ENCODE assay signal across 13 cellular contexts in genomic region chr7:76356115-76356514, GRCh38. TPM values are rescaled to one million over a fixed set of nuclear protein-coding genes. Genes with fewer than 3 reads are reported as not detected.
A peak's percentile ranks its signal among the peaks of the same experiment; 100 is the strongest.
DNase-seq lines count a peak whose midpoint lies in the region; ATAC-seq, FAIRE-seq and TF ChIP-seq lines count a peak whose summit lies in the region.
"Had no signal": no experiment of that assay in that cellular context is flagged by ENCODE, and none has a peak within 500 bp of the region (broad histone marks: within the 10 kb centered on the region; RNA-seq: fewer than 3 reads in every experiment).

No MANE protein-coding gene starts in this region.

- CTCF ChIA-PET in A549 (lab: Yijun Ruan, JAX): interaction anchor here (1.4 to 1.8 kb wide), 2 partner anchors 15 to 35 kb away, joined by 5 to 6 read pairs; no protein-coding TSS in a partner anchor

- peak overlapping the region; percentile 41 for H3K27ac Mint-ChIP-seq in activated T-helper 17 cell treated with anti-CD3 and anti-CD28 coated beads, Interleukin-2, amount 50 U/mL, for 72 hours

- no peak for TF ChIP-seq RAD21 in A549 (conservative IDR thresholded peaks at IDR 0.05 in 1 of 2, IDR thresholded peaks at IDR 0.05 in 1 of 2)

- H3K9ac ChIP-seq in GM23248: peak overlapping the region; percentile 99
- H3K9ac ChIP-seq in iPS-15b (ENCODE audit: low read depth, low read length): no peak overlapping the region

- DNase-seq in A549 (ENCODE audit: low read depth in 1 of 2, low spot score in 1 of 2) (no peak), GM23248 (peak; percentile 53), SW480 (ENCODE audit: low spot score) (no peak), mucosa of descending colon (no peak)

- H3K4me3 ChIP-seq in A549: peak overlapping the region; percentile 96; the same call in 2 of the 3 replicates
- peak overlapping the region; percentile 99 for H3K4me3 ChIP-seq in GM23248
- H3K4me3 ChIP-seq in iPS-15b (ENCODE audit: low read depth, low read length): peak overlapping the region; percentile 2
- H3K4me3 ChIP-seq in mucosa of descending colon: no peak overlapping the region

- ATAC-seq in A549 (no peak), HG02884 (IDR thresholded peaks at IDR 0.05; ENCODE audit: unreplicated experiment) (no peak), GM19023 (IDR thresholded peaks at IDR 0.05; ENCODE audit: unreplicated experiment) (no peak), mucosa of descending colon (no peak)
- ATAC-seq in activated T-helper 17 cell treated with anti-CD3 and anti-CD28 coated beads, Interleukin-2, amount 50 U/mL, for 72 hours (replicated peaks): no peak
- ATAC-seq: Panc1 had no signal

- in situ Hi-C loops in GM23248 (cut with MboI): no loop called here

- TF ChIP-seq POLR2A in A549 (IDR thresholded peaks at IDR 0.05; ENCODE audit: low read length): no peak

- H3K4me2 ChIP-seq in A549 (peak overlapping the region; percentile 79), GM23248 (ENCODE audit: unreplicated experiment) (peak overlapping the region; percentile 95)

- H2AFZ ChIP-seq in GM23248: no peak overlapping the region

- peaks cover 54% of the 10 kb centered on the region for H3K4me1 ChIP-seq in A549
- H3K4me1 ChIP-seq in GM23248 (ENCODE audit: insufficient read depth): peaks cover 40% of the 10 kb centered on the region
- H3K4me1 ChIP-seq in iPS-15b (ENCODE audit: control insufficient read depth, insufficient read depth, low read length): peaks cover 24% of the 10 kb centered on the region
- H3K4me1 ChIP-seq in mucosa of descending colon (ENCODE audit: low read depth): peaks cover 12% of the 10 kb centered on the region

- H3K9me3 ChIP-seq in A549 (no peaks in the 10 kb centered on the region), GM23248 (ENCODE audit: low read depth) (no peaks in the 10 kb centered on the region), iPS-15b (ENCODE audit: control insufficient read depth, insufficient read depth, low read length) (no peaks in the 10 kb centered on the region), mucosa of descending colon (no peaks in the 10 kb centered on the region)

- H3K36me3 ChIP-seq in GM23248 (ENCODE audit: low read depth) (peaks cover 29% of the 10 kb centered on the region), iPS-15b (ENCODE audit: control insufficient read depth, insufficient read depth, low read length) (peaks cover 15% of the 10 kb centered on the region), mucosa of descending colon (ENCODE audit: low read depth) (no peaks in the 10 kb centered on the region)

- peaks cover 75% of the 10 kb centered on the region for H3K79me2 ChIP-seq in GM23248 (ENCODE audit: insufficient read depth)

- no peaks in the 10 kb centered on the region for H3K9me2 ChIP-seq in GM23248 (ENCODE audit: insufficient read depth)

- peaks cover 48% of the 10 kb centered on the region; the same call in 1 of the 2 replicates for H4K20me1 ChIP-seq in GM23248 (ENCODE audit: insufficient read depth)

- intact Hi-C loops in mucosa of descending colon (cut with DNase I, micrococcal nuclease): no loop called here

- peak overlapping the region; percentile 97 for H3K4me3 Mint-ChIP-seq in activated T-helper 17 cell treated with anti-CD3 and anti-CD28 coated beads, Interleukin-2, amount 50 U/mL, for 72 hours

- POLR2A ChIA-PET in A549 (lab: Yijun Ruan, JAX): interaction anchor here (0.8 to 1.4 kb wide), 2 partner anchors 22 to 68 kb away, joined by 3 read pairs; no protein-coding TSS in a partner anchor

- WGBS in A549 (ENCODE audit: missing lambda C conversion rate): 60% methylated on average over 4 of the region's 4 CpGs
- 74 to 76% methylated on average over 4 of the region's 4 CpGs for WGBS in GM23248 (ENCODE audit: low coverage in 1 of 2, low lambda C conversion rate in 2 of 2, missing lambda C conversion rate in 2 of 2), 2 experiments

- TF ChIP-seq EP300 in A549 (IDR thresholded peaks at IDR 0.05): no peak

- H3K4me1 Mint-ChIP-seq in activated T-helper 17 cell treated with anti-CD3 and anti-CD28 coated beads, Interleukin-2, amount 50 U/mL, for 72 hours: peaks cover 41% of the 10 kb centered on the region

- H3K27me3 ChIP-seq in GM23248 (replicated peaks; ENCODE audit: insufficient read depth): no peaks in the 10 kb centered on the region
- no peaks in the 10 kb centered on the region for H3K27me3 ChIP-seq in iPS-15b (ENCODE audit: control insufficient read depth, insufficient read depth, low read length)

- H3F3A ChIP-seq in GM23248 (ENCODE audit: insufficient read depth): peaks cover 53% of the 10 kb centered on the region

- H3K9me3 Mint-ChIP-seq in activated T-helper 17 cell treated with anti-CD3 and anti-CD28 coated beads, Interleukin-2, amount 50 U/mL, for 72 hours: no peaks in the 10 kb centered on the region
- H3K9me3 Mint-ChIP-seq: central memory CD8-positive, alpha-beta T cell had no signal

- TF ChIP-seq CTCF in A549 (IDR thresholded peaks at IDR 0.05) (no peak), mucosa of descending colon (IDR thresholded peaks at IDR 0.05) (no peak)

- H3K27ac ChIP-seq in A549 (no peak overlapping the region), GM23248 (peak overlapping the region; percentile 97)

- H3K27me3 Mint-ChIP-seq in activated T-helper 17 cell treated with anti-CD3 and anti-CD28 coated beads, Interleukin-2, amount 50 U/mL, for 72 hours: no peaks in the 10 kb centered on the region
- H3K27me3 Mint-ChIP-seq: central memory CD8-positive, alpha-beta T cell had no signal

- peaks cover 78% of the 10 kb centered on the region for H3K36me3 Mint-ChIP-seq in activated T-helper 17 cell treated with anti-CD3 and anti-CD28 coated beads, Interleukin-2, amount 50 U/mL, for 72 hours (ENCODE audit: low read depth)

- FAIRE-seq in A549 (lab: Jason Lieb, UNC): no peak
- FAIRE-seq: H1, small intestine, TTC549 had no signal

TF ChIP-seq in A549, 52 proteins besides CTCF, POLR2A, EP300 and RAD21:
- TF ChIP-seq ELK1 (IDR thresholded peaks at IDR 0.05; ENCODE audit: low read depth, low read length) (no peak), HDAC2 (IDR thresholded peaks at IDR 0.05) (0 out of 2 replicates have a peak, but pooled peaks have one; percentile 58), HOXB5 (CRISPR knock-in tag; IDR thresholded peaks at IDR 0.05) (no peak), KDM1A (IDR thresholded peaks at IDR 0.05; ENCODE audit: low read depth) (peak; percentile 85; the same call in 1 of the 2 replicates)

RNA-seq across cellular contexts. Expression of gene YWHAG, which starts 2.7 kb away (rescaled TPM):
- 140 and 141 TPM in 2 replicates for polyA plus RNA-seq in A549 (2011; rRNA removed)
- 45.1 and 50.9 TPM in 2 replicates for polyA plus RNA-seq in A549 (2012; cell fraction: cytosol; rRNA removed)
- polyA plus RNA-seq in A549 (2012; cell fraction: nucleus; rRNA removed): 40.3 and 49.7 TPM in 2 replicates
- polyA plus RNA-seq in A549 (2017; fragmentation: RNase III; extraction: RNeasy Plus Mini Kit Qiagen cat#74134 plus additional on column Dnase treatment): 295 to 306 TPM (median 302 TPM) in 3 replicates
- polyA minus RNA-seq in A549 (2011; rRNA and poly(A)+ RNA removed): 131 and 145 TPM in 2 replicates
- total RNA-seq in GM23248 (2014; rRNA removed; shearing (Covaris generic)): 56.0 TPM in 2 replicates
- 28.1 and 28.4 TPM in 2 replicates for polyA plus RNA-seq in GM23248 (2016; fragmentation: Nextera tagmentation; extraction: Ambion mirVana)
- total RNA-seq in activated T-helper 17 cell treated with anti-CD3 and anti-CD28 coated beads, Interleukin-2, amount 50 U/mL, for 72 hours: 100 to 1,000 TPM; 118 to 156 TPM
- 100 to 1,000 TPM in 2 of 3 donors, 10 to 100 TPM in 1; 74.3 to 114 (median 102) TPM for total RNA-seq in mucosa of descending colon

RNA-seq across cellular contexts. Expression of gene SSC4D, which starts 53.4 kb away (rescaled TPM):
- polyA plus RNA-seq in A549 (2011; rRNA removed) (0.45 and 0.91 TPM in 2 replicates), A549 (2017; fragmentation: RNase III; extraction: RNeasy Plus Mini Kit Qiagen cat#74134 plus additional on column Dnase treatment) (0.79 to 1.0 TPM (median 1.0 TPM) in 3 replicates), GM23248 (2016; fragmentation: Nextera tagmentation; extraction: Ambion mirVana) (0.66 and 0.85 TPM in 2 replicates)
- 1.1 and 1.4 TPM in 2 replicates for polyA plus RNA-seq in A549 (2012; cell fraction: cytosol; rRNA removed)
- polyA plus RNA-seq in A549 (2012; cell fraction: nucleus; rRNA removed): 1.7 and 2.3 TPM in 2 replicates
- 0.66 and 0.92 TPM in 2 replicates for polyA minus RNA-seq in A549 (2011; rRNA and poly(A)+ RNA removed)
- 0.43 TPM in 1 of 2 replicates, not detected in the other for total RNA-seq in GM23248 (2014; rRNA removed; shearing (Covaris generic))
- under 1 TPM; 0.50 to 0.61 TPM for total RNA-seq in activated T-helper 17 cell treated with anti-CD3 and anti-CD28 coated beads, Interleukin-2, amount 50 U/mL, for 72 hours
- under 1 TPM in 2 of 3 donors, not detected in 1; 0.32 to 0.72 TPM for total RNA-seq in mucosa of descending colon

RNA-seq across cellular contexts. Expression of gene HSPB1, which starts 53.6 kb away (rescaled TPM):
- 185 and 209 TPM in 2 replicates for polyA plus RNA-seq in A549 (2011; rRNA removed)
- 1,409 and 1,648 TPM in 2 replicates for polyA plus RNA-seq in A549 (2012; cell fraction: cytosol; rRNA removed)
- polyA plus RNA-seq in A549 (2012; cell fraction: nucleus; rRNA removed): 1,259 and 1,748 TPM in 2 replicates
- polyA plus RNA-seq in A549 (2017; fragmentation: RNase III; extraction: RNeasy Plus Mini Kit Qiagen cat#74134 plus additional on column Dnase treatment): 547 to 666 TPM (median 620 TPM) in 3 replicates
- polyA minus RNA-seq in A549 (2011; rRNA and poly(A)+ RNA removed): 41.9 and 74.6 TPM in 2 replicates
- total RNA-seq in GM23248 (2014; rRNA removed; shearing (Covaris generic)): 79.5 and 96.5 TPM in 2 replicates
- polyA plus RNA-seq in GM23248 (2016; fragmentation: Nextera tagmentation; extraction: Ambion mirVana): 1,542 and 1,564 TPM in 2 replicates
- 10 to 100 TPM; 28.0 to 71.7 TPM for total RNA-seq in activated T-helper 17 cell treated with anti-CD3 and anti-CD28 coated beads, Interleukin-2, amount 50 U/mL, for 72 hours
- total RNA-seq in mucosa of descending colon: 100 to 1,000 TPM; 207 to 840 (median 310) TPM
